In genomic region chr11:16788141-16789060, GRCh38 we compare ENCODE assay signal across 8 cellular contexts. TPM values are rescaled to one million over a fixed set of nuclear protein-coding genes. Genes with fewer than 3 reads are reported as not detected.
A peak's percentile ranks its signal among the peaks of the same experiment; 100 is the strongest.
DNase-seq lines count a peak whose midpoint lies in the region; ATAC-seq and TF ChIP-seq lines count a peak whose summit lies in the region.

No MANE protein-coding gene starts in this region.

- no peak overlapping the region for H3K4ac ChIP-seq in neuronal stem cell (ENCODE audit: low read length)

- no peak overlapping the region for H3K14ac ChIP-seq in neuronal stem cell (ENCODE audit: low read length)

- peak overlapping the region; percentile 16 for H2BK15ac ChIP-seq in neuronal stem cell (ENCODE audit: low read length)

- H3K27ac Mint-ChIP-seq in CD8-positive, alpha-beta T cell, result no peak overlapping the region
- no peak overlapping the region for H3K27ac Mint-ChIP-seq in activated T-helper 1 cell treated with anti-CD3 and anti-CD28 coated beads, Interleukin-12 subunit alpha, Interleukin-12 subunit beta, Interleukin-2, Interleukin-4 antibody, amounts not matched to agents 30 ng/mL and 10 ng/mL and 1 ng/mL, durations not matched to agents 14 hours and 24 hours and 36 hours

- no peak overlapping the region for H3K4me2 ChIP-seq in neuronal stem cell (ENCODE audit: insufficient read depth, low read length, poor library complexity, severe bottlenecking)

- peak; percentile 70 for ATAC-seq in CD8-positive, alpha-beta T cell
- ATAC-seq in GM19438 (IDR thresholded peaks at IDR 0.05; ENCODE audit: low read depth, unreplicated experiment), result peak; percentile 70

- H4K8ac ChIP-seq in neuronal stem cell (ENCODE audit: low read depth, low read length), result no peak overlapping the region

- CTCF ChIA-PET in CD8-positive, alpha-beta T cell (lab: Charles Lee), result interaction anchor here (0.7 to 4.2 kb wide), 13 partner anchors 9 to 732 kb away, joined by 3 to 25 read pairs (median 4); no protein-coding TSS in a partner anchor

- no CpG with 5 or more reads among the region's 17 CpGs for WGBS in neuronal stem cell (ENCODE audit: extremely low coverage in 2 of 2, insufficient read length in 2 of 2, insufficient replicate concordance in 1 of 2), 2 donors

- peak overlapping the region; percentile 30 for H3K18ac ChIP-seq in neuronal stem cell (ENCODE audit: low read length)

- no peaks in the 10 kb centered on the region for H3K9me3 Mint-ChIP-seq in CD8-positive, alpha-beta T cell
- H3K9me3 Mint-ChIP-seq in activated T-helper 1 cell treated with anti-CD3 and anti-CD28 coated beads, Interleukin-12 subunit alpha, Interleukin-12 subunit beta, Interleukin-2, Interleukin-4 antibody, amounts not matched to agents 30 ng/mL and 10 ng/mL and 1 ng/mL, durations not matched to agents 14 hours and 24 hours and 36 hours, result no peaks in the 10 kb centered on the region

- no peak overlapping the region for H3K23ac ChIP-seq in neuronal stem cell (ENCODE audit: low read depth, low read length, poor library complexity)

- H3K27me3 Mint-ChIP-seq in CD8-positive, alpha-beta T cell (ENCODE audit: low read depth), result no peaks in the 10 kb centered on the region
- H3K27me3 Mint-ChIP-seq in activated T-helper 1 cell treated with anti-CD3 and anti-CD28 coated beads, Interleukin-12 subunit alpha, Interleukin-12 subunit beta, Interleukin-2, Interleukin-4 antibody, amounts not matched to agents 30 ng/mL and 10 ng/mL and 1 ng/mL, durations not matched to agents 14 hours and 24 hours and 36 hours (ENCODE audit: insufficient read depth), result peaks cover 4% of the 10 kb centered on the region

- DNase-seq in CD8-positive, alpha-beta T cell, result peak in 6 of 7 experiments; percentile 27 to 67 (median 44)
- DNase-seq in HT1080 (ENCODE audit: low read depth), result peak; percentile 89
- DNase-seq in OCI-M1 (lab: John Stamatoyannopoulos, UW), result peak; percentile 71
- peak; percentile 7 for DNase-seq in activated T-helper 1 cell treated with anti-CD3 and anti-CD28 coated beads, Interleukin-12 subunit alpha, Interleukin-12 subunit beta, Interleukin-2, Interleukin-4 antibody, amounts not matched to agents 30 ng/mL and 10 ng/mL and 1 ng/mL, durations not matched to agents 14 hours and 24 hours and 36 hours (ENCODE audit: low spot score)
- peak; percentile 65 for DNase-seq in fibroblast of peridontal ligament (ENCODE audit: extremely low read depth)
- peak; percentile 74 for DNase-seq in neuronal stem cell (ENCODE audit: low spot score)
- peak in 43 of 49 donors; percentile 11 to 82 (median 51) for DNase-seq in substantia nigra (lab: John Stamatoyannopoulos, UW)

- no peaks in the 10 kb centered on the region for H3K36me3 Mint-ChIP-seq in CD8-positive, alpha-beta T cell
- no peaks in the 10 kb centered on the region for H3K36me3 Mint-ChIP-seq in activated T-helper 1 cell treated with anti-CD3 and anti-CD28 coated beads, Interleukin-12 subunit alpha, Interleukin-12 subunit beta, Interleukin-2, Interleukin-4 antibody, amounts not matched to agents 30 ng/mL and 10 ng/mL and 1 ng/mL, durations not matched to agents 14 hours and 24 hours and 36 hours (ENCODE audit: low read depth)

- no peaks in the 10 kb centered on the region for H3K4me1 ChIP-seq in CD8-positive, alpha-beta T cell (ENCODE audit: insufficient read depth, low read length)
- H3K4me1 ChIP-seq in neuronal stem cell (ENCODE audit: control insufficient read depth in 2 of 2, insufficient read depth in 1 of 2, low read depth in 1 of 2, low read length in 2 of 2), result peaks cover 24 to 25% of the 10 kb centered on the region in 2 donors

- H2BK120ac ChIP-seq in neuronal stem cell (ENCODE audit: low read depth, low read length), result no peak overlapping the region

- H2AK5ac ChIP-seq in neuronal stem cell (ENCODE audit: low read depth, low read length), result peak overlapping the region; percentile 77

- no peak overlapping the region for H4K91ac ChIP-seq in neuronal stem cell (ENCODE audit: low read depth, low read length, poor library complexity)

- no peaks in the 10 kb centered on the region for H3K36me3 ChIP-seq in CD8-positive, alpha-beta T cell (ENCODE audit: insufficient read depth, low read length)
- H3K36me3 ChIP-seq in neuronal stem cell (replicated peaks in 1 of 2; ENCODE audit: control insufficient read depth in 2 of 2, insufficient read depth in 2 of 2, low read length in 2 of 2), result peaks cover 5 to 34% of the 10 kb centered on the region in 2 donors

- H3K79me1 ChIP-seq in neuronal stem cell (ENCODE audit: low read depth, low read length), result no peaks in the 10 kb centered on the region

- POLR2A ChIA-PET in CD8-positive, alpha-beta T cell (lab: Charles Lee), result no interaction called here

- no peak overlapping the region for H3K4me3 ChIP-seq in CD8-positive, alpha-beta T cell (ENCODE audit: low read depth, low read length)
- H3K4me3 ChIP-seq in neuronal stem cell (ENCODE audit: low read length in 2 of 2), result no peak overlapping the region

- no peak overlapping the region for H2AFZ ChIP-seq in neuronal stem cell (ENCODE audit: low read length)

- peak overlapping the region; percentile 79 for H3K9ac ChIP-seq in neuronal stem cell (ENCODE audit: low read depth, low read length, poor library complexity)

- TF ChIP-seq CTCF in CD8-positive, alpha-beta T cell (IDR thresholded peaks at IDR 0.05), result peak; percentile 92

- H3K9me3 ChIP-seq in CD8-positive, alpha-beta T cell (ENCODE audit: low read length), result no peaks in the 10 kb centered on the region
- no peaks in the 10 kb centered on the region for H3K9me3 ChIP-seq in neuronal stem cell (replicated peaks in 1 of 2; ENCODE audit: control insufficient read depth in 2 of 2, insufficient read depth in 1 of 2, low read depth in 1 of 2, low read length in 2 of 2)

- H3K27ac ChIP-seq in CD8-positive, alpha-beta T cell (ENCODE audit: low read depth, low read length), result no peak overlapping the region
- H3K27ac ChIP-seq in neuronal stem cell (replicated peaks; ENCODE audit: low read length) (no peak overlapping the region), substantia nigra (ENCODE audit: low read depth, low read length, poor library complexity, severe bottlenecking) (no peak overlapping the region)

- H2BK12ac ChIP-seq in neuronal stem cell (ENCODE audit: low read length), result no peak overlapping the region

- intact Hi-C loops in CD8-positive, alpha-beta T cell (cut with DNase I, micrococcal nuclease), result loop anchor here in 1 of 2 experiments (2.0 to 10.0 kb wide), 2 partner anchors 274 to 716 kb away; no protein-coding TSS in a partner anchor
- intact Hi-C loops in activated T-helper 1 cell treated with anti-CD3 and anti-CD28 coated beads, Interleukin-12 subunit alpha, Interleukin-12 subunit beta, Interleukin-2, Interleukin-4 antibody, amounts not matched to agents 30 ng/mL and 10 ng/mL and 1 ng/mL, durations not matched to agents 14 hours and 24 hours and 36 hours (cut with micrococcal nuclease), result loop anchor here (1.0 to 5.0 kb wide), 2 partner anchors 147 to 714 kb away; no protein-coding TSS in a partner anchor

- no peak overlapping the region for H2BK5ac ChIP-seq in neuronal stem cell (ENCODE audit: low read length)

- H3K27me3 ChIP-seq in CD8-positive, alpha-beta T cell (ENCODE audit: insufficient read depth, low read length), result no peaks in the 10 kb centered on the region
- no peaks in the 10 kb centered on the region for H3K27me3 ChIP-seq in neuronal stem cell (ENCODE audit: control insufficient read depth in 3 of 3, insufficient read depth in 3 of 3, low read depth in 1 of 3, low read length in 3 of 3)

- no peak overlapping the region for H3K4me3 Mint-ChIP-seq in CD8-positive, alpha-beta T cell
- H3K4me3 Mint-ChIP-seq in activated T-helper 1 cell treated with anti-CD3 and anti-CD28 coated beads, Interleukin-12 subunit alpha, Interleukin-12 subunit beta, Interleukin-2, Interleukin-4 antibody, amounts not matched to agents 30 ng/mL and 10 ng/mL and 1 ng/mL, durations not matched to agents 14 hours and 24 hours and 36 hours, result no peak overlapping the region

- no peaks in the 10 kb centered on the region for H3K4me1 Mint-ChIP-seq in CD8-positive, alpha-beta T cell (ENCODE audit: low read depth)
- peaks cover 9% of the 10 kb centered on the region for H3K4me1 Mint-ChIP-seq in activated T-helper 1 cell treated with anti-CD3 and anti-CD28 coated beads, Interleukin-12 subunit alpha, Interleukin-12 subunit beta, Interleukin-2, Interleukin-4 antibody, amounts not matched to agents 30 ng/mL and 10 ng/mL and 1 ng/mL, durations not matched to agents 14 hours and 24 hours and 36 hours (ENCODE audit: low read depth)

RNA-seq across cellular contexts. Expression of gene C11orf58, which starts 50.0 kb away (rescaled TPM):
- total RNA-seq in CD8-positive, alpha-beta T cell, result 100 to 1,000 TPM; 148 to 157 TPM
- 128 and 156 TPM in 2 replicates for total RNA-seq in HT1080 (2014; rRNA removed; shearing (Covaris generic))
- polyA plus RNA-seq in HT1080 (2015; cell fraction: cytosol; rRNA removed), result 89.3 and 92.9 TPM in 2 replicates
- 73.3 and 75.0 TPM in 2 replicates for polyA plus RNA-seq in HT1080 (2015; cell fraction: nucleus; rRNA removed)
- 150 and 152 TPM in 2 replicates for total RNA-seq in activated T-helper 1 cell treated with anti-CD3 and anti-CD28 coated beads, Interleukin-12 subunit alpha, Interleukin-12 subunit beta, Interleukin-2, Interleukin-4 antibody, amounts not matched to agents 30 ng/mL and 10 ng/mL and 1 ng/mL, durations not matched to agents 14 hours and 24 hours and 36 hours
- 205 TPM for polyA plus RNA-seq in neuronal stem cell (2013, experiment 1 of 2)
- polyA plus RNA-seq in neuronal stem cell (2013, experiment 2 of 2), result 208 TPM

Comparison
In these comparisons a context has a peak if more than half of its experiments do, and no peak if none do; other contexts are left out.
1. DNase-seq: peak in every context shown above with its lines; median percentile 89 in HT1080; 74 in neuronal stem cell; 71 in OCI-M1; 65 in fibroblast of peridontal ligament; 51 in substantia nigra; 44 in CD8-positive, alpha-beta T cell; 7 in activated T-helper 1 cell treated with anti-CD3 and anti-CD28 coated beads, Interleukin-12 subunit alpha, Interleukin-12 subunit beta, Interleukin-2, Interleukin-4 antibody, amounts not matched to agents 30 ng/mL and 10 ng/mL and 1 ng/mL, durations not matched to agents 14 hours and 24 hours and 36 hours.